Comparison of ENCODE assay signal across 10 cellular contexts in the genomic region with DNA sequence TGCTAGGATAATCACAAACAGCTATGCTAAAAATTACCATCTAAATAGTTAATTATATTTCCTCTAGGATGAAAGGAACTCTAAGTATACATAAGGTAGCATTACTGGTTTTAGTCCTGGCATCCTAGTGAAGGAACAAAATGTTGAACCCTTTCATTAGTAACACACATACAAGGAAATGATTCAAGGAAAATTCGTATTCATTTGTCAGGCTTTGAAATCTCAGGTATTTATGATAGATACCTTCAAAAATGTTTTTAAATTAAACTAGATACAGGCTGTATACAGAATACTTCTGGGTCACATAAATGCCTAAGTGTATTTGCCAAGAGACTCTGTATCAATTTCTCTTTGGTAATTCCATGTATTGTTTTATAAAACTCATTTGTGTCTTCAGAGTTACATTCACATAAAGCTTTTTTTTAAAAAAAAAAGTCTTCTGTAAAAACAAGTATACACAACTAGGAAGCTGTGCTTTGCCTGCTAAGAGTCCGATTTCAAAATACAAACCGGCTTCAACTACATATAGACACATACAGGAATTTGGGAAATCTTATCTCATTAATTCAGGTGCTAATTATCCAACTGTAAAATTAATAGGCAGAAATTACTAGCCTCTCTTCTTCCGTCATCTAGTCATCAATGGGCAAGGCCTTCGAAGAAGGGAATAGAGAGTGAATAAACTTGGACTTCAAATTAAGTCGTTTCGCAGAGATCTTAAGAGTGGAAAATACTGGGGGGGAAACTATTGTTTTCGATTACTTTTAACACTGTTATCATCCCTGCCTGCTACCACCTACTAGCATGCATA. TPM values are rescaled to one million over a fixed set of nuclear protein-coding genes. Genes with fewer than 3 reads are reported as not detected.
DNase-seq lines count a peak whose midpoint lies in the region; ATAC-seq, FAIRE-seq and TF ChIP-seq lines count a peak whose summit lies in the region.
"Had no signal": no experiment of that assay in that cellular context is flagged by ENCODE, and none has a peak within 500 bp of the region (broad histone marks: within the 10 kb centered on the region; RNA-seq: fewer than 3 reads in every experiment).

No MANE protein-coding gene starts in this region.

- no peak for TF ChIP-seq RAD21 in HepG2 (CRISPR knock-in tag; IDR thresholded peaks at IDR 0.05)

- peak overlapping the region; percentile 90 for H3K9ac ChIP-seq in HepG2 (ENCODE audit: insufficient read depth, low read depth, low read length)

- H3K27ac ChIP-seq in HepG2 (ENCODE audit: extremely low read length, insufficient read depth, low read length) (peak overlapping the region; percentile 81), tibial artery (peak overlapping the region; percentile 91 to 92)

- no peak overlapping the region for H2AFZ ChIP-seq in HepG2 (ENCODE audit: low read length)

- peaks cover 22% of the 10 kb centered on the region for H3K4me1 Mint-ChIP-seq in activated CD8-positive, alpha-beta memory T cell treated with anti-CD3 and anti-CD28 coated beads, Interleukin-2, amount 10 ng/mL, durations not matched to agents 7 days and 5 days
- peaks cover 17% of the 10 kb centered on the region for H3K4me1 Mint-ChIP-seq in activated naive CD8-positive, alpha-beta T cell treated with anti-CD3 and anti-CD28 coated beads, Interleukin-2, amount 10 ng/mL, durations not matched to agents 7 days and 5 days

- H3K27me3 ChIP-seq in HepG2 (ENCODE audit: control insufficient read depth in 1 of 2, insufficient read depth in 2 of 2, low read length in 2 of 2) (no peaks in the 10 kb centered on the region), tibial artery (no peaks in the 10 kb centered on the region)

- H3K36me3 ChIP-seq in HepG2 (replicated peaks in 1 of 2; ENCODE audit: control insufficient read depth in 1 of 2, insufficient read depth in 2 of 2, low read length in 2 of 2) (no peaks in the 10 kb centered on the region), tibial artery (no peaks in the 10 kb centered on the region)

- DNase-seq in activated CD8-positive, alpha-beta memory T cell treated with anti-CD3 and anti-CD28 coated beads, Interleukin-2, amount 10 ng/mL, durations not matched to agents 7 days and 5 days, result no peak
- DNase-seq in activated CD8-positive, alpha-beta memory T cell treated with anti-CD3 and anti-CD28 coated beads for 24 hours, result no peak
- DNase-seq in activated naive CD8-positive, alpha-beta T cell treated with anti-CD3 and anti-CD28 coated beads, Interleukin-2, amount 10 ng/mL, durations not matched to agents 7 days and 5 days, result no peak
- no peak for DNase-seq in HepG2 (ENCODE audit: low spot score)
- DNase-seq in tibial artery, result no peak
- no peak for DNase-seq in anterior cingulate cortex (lab: John Stamatoyannopoulos, UW)
- DNase-seq in AG20443 (ENCODE audit: low spot score), result no peak
- DNase-seq in C1 segment of cervical spinal cord (lab: John Stamatoyannopoulos, UW), result no peak
- DNase-seq: stimulated activated naive CD4-positive, alpha-beta T cell treated with Interleukin-2 at 50 U/mL for 16 hours had no signal

- H3K4me3 Mint-ChIP-seq in activated CD8-positive, alpha-beta memory T cell treated with anti-CD3 and anti-CD28 coated beads, Interleukin-2, amount 10 ng/mL, durations not matched to agents 7 days and 5 days, result peak overlapping the region; percentile 97
- peak overlapping the region; percentile 84 for H3K4me3 Mint-ChIP-seq in activated naive CD8-positive, alpha-beta T cell treated with anti-CD3 and anti-CD28 coated beads, Interleukin-2, amount 10 ng/mL, durations not matched to agents 7 days and 5 days

- no peaks in the 10 kb centered on the region for H3K9me3 Mint-ChIP-seq in activated CD8-positive, alpha-beta memory T cell treated with anti-CD3 and anti-CD28 coated beads, Interleukin-2, amount 10 ng/mL, durations not matched to agents 7 days and 5 days (ENCODE audit: low read depth)
- no peaks in the 10 kb centered on the region for H3K9me3 Mint-ChIP-seq in activated naive CD8-positive, alpha-beta T cell treated with anti-CD3 and anti-CD28 coated beads, Interleukin-2, amount 10 ng/mL, durations not matched to agents 7 days and 5 days

- POLR2A ChIA-PET in activated naive CD8-positive, alpha-beta T cell treated with anti-CD3 and anti-CD28 coated beads, Interleukin-2, amount 10 ng/mL, durations not matched to agents 7 days and 5 days (lab: Charles Lee), result interaction anchor here (0.7 to 2.2 kb wide), 4 partner anchors 69 to 167 kb away, joined by 3 to 8 read pairs (median 4); a partner anchor contains a TSS
- POLR2A ChIA-PET in HepG2 (lab: Yijun Ruan, JAX), result interaction anchor here (2.0 to 2.4 kb wide), 3 partner anchors 9 to 125 kb away, joined by 8 to 12 read pairs (median 11); a partner anchor contains a TSS

- intact Hi-C loops in HepG2 (cut with micrococcal nuclease; ENCODE audit: unreplicated experiment) (loop anchor here (5.0 kb wide), 1 partner anchor 233 kb away; a partner anchor contains a TSS), tibial artery (cut with DNase I; ENCODE audit: low total_unique reads) (loop anchor here (5.0 to 10.0 kb wide), 2 partner anchors 80 to 168 kb away; a partner anchor contains a TSS)

- H3K27ac Mint-ChIP-seq in activated CD8-positive, alpha-beta memory T cell treated with anti-CD3 and anti-CD28 coated beads, Interleukin-2, amount 10 ng/mL, durations not matched to agents 7 days and 5 days, result peak overlapping the region; percentile 89
- peak overlapping the region; percentile 85 for H3K27ac Mint-ChIP-seq in activated naive CD8-positive, alpha-beta T cell treated with anti-CD3 and anti-CD28 coated beads, Interleukin-2, amount 10 ng/mL, durations not matched to agents 7 days and 5 days

- no peaks in the 10 kb centered on the region for H3K27me3 Mint-ChIP-seq in activated CD8-positive, alpha-beta memory T cell treated with anti-CD3 and anti-CD28 coated beads, Interleukin-2, amount 10 ng/mL, durations not matched to agents 7 days and 5 days
- H3K27me3 Mint-ChIP-seq in activated naive CD8-positive, alpha-beta T cell treated with anti-CD3 and anti-CD28 coated beads, Interleukin-2, amount 10 ng/mL, durations not matched to agents 7 days and 5 days, result no peaks in the 10 kb centered on the region

- FAIRE-seq in HepG2 (lab: Jason Lieb, UNC), result no peak
- FAIRE-seq: G401.6 had no signal

- H3K9me3 ChIP-seq in HepG2 (ENCODE audit: low read length) (no peaks in the 10 kb centered on the region), tibial artery (no peaks in the 10 kb centered on the region)

- TF ChIP-seq EP300 in HepG2 (IDR thresholded peaks at IDR 0.05; ENCODE audit: low read depth in 2 of 2, low read length in 2 of 2), result no peak
- TF ChIP-seq EP300 in HepG2 (CRISPR knock-in tag; IDR thresholded peaks at IDR 0.05; ENCODE audit: borderline replicate concordance), result no peak

- no peak for TF ChIP-seq POLR2A in HepG2 (IDR thresholded peaks at IDR 0.05; ENCODE audit: insufficient read depth in 1 of 2, low read depth in 2 of 2, low read length in 2 of 2)

- peak overlapping the region; percentile 65 for H3K4me2 ChIP-seq in HepG2 (ENCODE audit: low read depth, low read length)

- peak overlapping the region; percentile 87 to 93 (median 88); a peak in 5 of 6 replicates for H3K4me3 ChIP-seq in HepG2 (replicated peaks in 1 of 3; ENCODE audit: insufficient read depth in 1 of 3, low read depth in 2 of 3, low read length in 3 of 3)
- peak overlapping the region; percentile 74 to 100 for H3K4me3 ChIP-seq in tibial artery

- peaks cover 7% of the 10 kb centered on the region for H3K36me3 Mint-ChIP-seq in activated CD8-positive, alpha-beta memory T cell treated with anti-CD3 and anti-CD28 coated beads, Interleukin-2, amount 10 ng/mL, durations not matched to agents 7 days and 5 days
- H3K36me3 Mint-ChIP-seq in activated naive CD8-positive, alpha-beta T cell treated with anti-CD3 and anti-CD28 coated beads, Interleukin-2, amount 10 ng/mL, durations not matched to agents 7 days and 5 days, result no peaks in the 10 kb centered on the region

- 7% methylated on average over 8 of the region's 8 CpGs for WGBS in HepG2 (ENCODE audit: low lambda C conversion rate)

- H4K20me1 ChIP-seq in HepG2 (ENCODE audit: insufficient read depth, low read length), result no peaks in the 10 kb centered on the region

- CTCF ChIA-PET in activated CD8-positive, alpha-beta memory T cell treated with anti-CD3 and anti-CD28 coated beads, Interleukin-2, amount 10 ng/mL, durations not matched to agents 7 days and 5 days (lab: Charles Lee), result interaction anchor here (1.0 to 2.3 kb wide), 7 partner anchors 56 to 187 kb away, joined by 3 to 11 read pairs (median 3); no protein-coding TSS in a partner anchor
- CTCF ChIA-PET in HepG2 (lab: Yijun Ruan, JAX; ENCODE audit: low intra/inter-chr PET ratio, low total read pairs), result no interaction called here

- H3K79me2 ChIP-seq in HepG2 (ENCODE audit: insufficient read depth, low read length), result peaks cover 53% of the 10 kb centered on the region

- no peak for TF ChIP-seq CTCF in HepG2 (CRISPR knock-in tag; IDR thresholded peaks at IDR 0.05)
- no peak for TF ChIP-seq CTCF in tibial artery (IDR thresholded peaks at IDR 0.05)

- no peak for ATAC-seq in activated CD8-positive, alpha-beta memory T cell treated with anti-CD3 and anti-CD28 coated beads, Interleukin-2, amount 10 ng/mL, durations not matched to agents 7 days and 5 days
- no peak for ATAC-seq in activated naive CD8-positive, alpha-beta T cell treated with anti-CD3 and anti-CD28 coated beads, Interleukin-2, amount 10 ng/mL, durations not matched to agents 7 days and 5 days (ENCODE audit: low read depth)
- no peak for ATAC-seq in HepG2

- in situ Hi-C loops in HepG2 (cut with HindIII; ENCODE audit: extremely low pct_ligation_motif_present, low pct_unique_long_range_greater_than_20kb), result no loop called here

- H3K4me1 ChIP-seq in HepG2 (ENCODE audit: insufficient read depth, low read length), result peaks cover 51% of the 10 kb centered on the region
- H3K4me1 ChIP-seq in tibial artery, result peaks cover 0 to 41% (median 9%) of the 10 kb centered on the region in 4 donors

- BruUV-seq in HepG2 (replicated peaks; lab: Mats Ljungman, UMichigan), result TSS peak; percentile 64

RNA-seq across cellular contexts. Expression of a gene that starts 1.3 kb away (rescaled TPM):
- 10 to 100 TPM; 29.3 to 32.3 TPM for total RNA-seq in activated CD8-positive, alpha-beta memory T cell treated with anti-CD3 and anti-CD28 coated beads, Interleukin-2, amount 10 ng/mL, durations not matched to agents 7 days and 5 days
- total RNA-seq in activated naive CD8-positive, alpha-beta T cell treated with anti-CD3 and anti-CD28 coated beads, Interleukin-2, amount 10 ng/mL, durations not matched to agents 7 days and 5 days, result 10 to 100 TPM; 34.8 to 38.6 TPM
- total RNA-seq in HepG2 (2016; rRNA removed; fragmentation: Illumina TruSeq; extraction: Trizol), result 15.6 and 21.1 TPM in 2 replicates
- total RNA-seq in HepG2 (2016; cell fraction: cytosol; rRNA removed; fragmentation: Illumina TruSeq; extraction: Trizol; ENCODE audit: low read depth), result 3.0 and 3.6 TPM in 2 replicates
- total RNA-seq in HepG2 (2016; cell fraction: insoluble cytoplasmic fraction; rRNA removed; fragmentation: Illumina TruSeq; extraction: Trizol), result 14.2 and 18.8 TPM in 2 replicates
- 5.3 and 6.5 TPM in 2 replicates for total RNA-seq in HepG2 (2016; cell fraction: membrane; rRNA removed; fragmentation: Illumina TruSeq; extraction: Trizol)
- total RNA-seq in HepG2 (2016; cell fraction: nucleus; rRNA removed; fragmentation: Illumina TruSeq; extraction: Trizol), result 21.4 and 27.4 TPM in 2 replicates
- polyA plus RNA-seq in HepG2 (2011; rRNA removed), result 11.7 and 13.9 TPM in 2 replicates
- polyA plus RNA-seq in HepG2 (2011; cell fraction: cytosol; rRNA removed), result 4.4 and 5.3 TPM in 2 replicates
- polyA plus RNA-seq in HepG2 (2011; cell fraction: nucleus; rRNA removed), result 9.7 and 11.1 TPM in 2 replicates
- 9.0 and 10.0 TPM in 2 replicates for polyA plus RNA-seq in HepG2 (2012)
- polyA plus RNA-seq in HepG2 (2016; cell fraction: cytosol; fragmentation: Illumina TruSeq; extraction: Trizol; ENCODE audit: low read depth), result 0.22 and 0.29 TPM in 2 replicates
- polyA plus RNA-seq in HepG2 (2016; cell fraction: insoluble cytoplasmic fraction; fragmentation: Illumina TruSeq; extraction: Trizol; ENCODE audit: low read depth), result 11.1 and 11.6 TPM in 2 replicates
- polyA plus RNA-seq in HepG2 (2016; cell fraction: membrane; fragmentation: Illumina TruSeq; extraction: Trizol; ENCODE audit: low read depth), result 0.93 and 1.1 TPM in 2 replicates
- polyA plus RNA-seq in HepG2 (2016; cell fraction: nucleus; fragmentation: Illumina TruSeq; extraction: Trizol; ENCODE audit: insufficient read depth, low read depth), result 12.7 and 15.4 TPM in 2 replicates
- 32.4 and 44.9 TPM in 2 replicates for polyA minus RNA-seq in HepG2 (2011; rRNA and poly(A)+ RNA removed; ENCODE audit: low replicate concordance)
- polyA minus RNA-seq in HepG2 (2011; cell fraction: cytosol; rRNA and poly(A)+ RNA removed), result 9.4 and 12.2 TPM in 2 replicates
- polyA minus RNA-seq in HepG2 (2011; cell fraction: nucleus; rRNA and poly(A)+ RNA removed), result 47.6 and 55.4 TPM in 2 replicates
